In the genomic region with DNA sequence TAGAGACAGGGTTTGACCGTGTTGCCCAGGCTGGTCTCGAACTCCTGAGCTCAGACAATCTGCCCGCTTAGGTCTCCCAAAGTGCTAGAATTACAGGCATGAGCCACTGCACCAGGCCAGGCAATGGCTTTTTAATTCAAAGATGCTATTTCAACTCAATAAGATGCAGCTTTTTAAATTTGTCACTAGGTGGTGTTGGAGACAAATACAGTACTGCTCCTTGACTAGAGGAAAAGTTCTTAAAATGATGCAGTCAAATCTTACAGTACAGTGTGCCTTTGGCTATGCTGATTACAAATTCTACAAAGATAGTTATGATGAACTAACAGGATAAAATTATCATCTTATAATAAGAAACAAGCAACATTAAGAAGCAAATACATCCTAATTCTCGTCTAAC, we compare ENCODE assay signal across 9 cellular contexts.
DNase-seq lines count a peak whose midpoint lies in the region; ATAC-seq and TF ChIP-seq lines count a peak whose summit lies in the region.
"Had no signal": no experiment of that assay in that cellular context is flagged by ENCODE, and none has a peak within 500 bp of the region (broad histone marks: within the 10 kb centered on the region; RNA-seq: fewer than 3 reads in every experiment).

No MANE protein-coding gene starts in this region.

- no peaks in the 10 kb centered on the region for H3K9me3 ChIP-seq in DND-41 (ENCODE audit: insufficient read depth, low read length, severe bottlenecking)
- H3K9me3 ChIP-seq: gastrocnemius medialis had no signal

- no peak overlapping the region for H3K27ac ChIP-seq in DND-41 (ENCODE audit: low read length)
- H3K27ac ChIP-seq: gastrocnemius medialis had no signal

- no peaks in the 10 kb centered on the region for H3K4me1 ChIP-seq in DND-41 (ENCODE audit: insufficient read depth, low read length)
- H3K4me1 ChIP-seq: gastrocnemius medialis had no signal

- H4K20me1 ChIP-seq in DND-41 (ENCODE audit: insufficient read depth, low read length), result no peaks in the 10 kb centered on the region

- no peaks in the 10 kb centered on the region for H3K79me2 ChIP-seq in DND-41 (ENCODE audit: insufficient read depth, low read length)

- H3K9ac ChIP-seq in DND-41 (ENCODE audit: low read depth, low read length), result no peak overlapping the region

- no peaks in the 10 kb centered on the region for H3K36me3 ChIP-seq in DND-41 (ENCODE audit: insufficient read depth, low read length)
- H3K36me3 ChIP-seq: gastrocnemius medialis had no signal

- H3K4me3 ChIP-seq in DND-41 (ENCODE audit: low read depth in 1 of 2, low read length in 2 of 2), result no peak overlapping the region
- H3K4me3 ChIP-seq: gastrocnemius medialis had no signal

- no peaks in the 10 kb centered on the region for H3K27me3 ChIP-seq in DND-41 (ENCODE audit: insufficient read depth, low read length, poor library complexity)
- H3K27me3 ChIP-seq: gastrocnemius medialis had no signal

- ATAC-seq in DND-41 (ENCODE audit: insufficient read depth, low read depth) (no peak), HG03159 (IDR thresholded peaks at IDR 0.05; ENCODE audit: unreplicated experiment) (peak; percentile 71), SK-N-SH treated with all-trans-retinoic acid at 6 μM for 48 hours (peak; percentile 76), HG03520 (IDR thresholded peaks at IDR 0.05; ENCODE audit: unreplicated experiment) (no peak), HG03175 (IDR thresholded peaks at IDR 0.05; ENCODE audit: unreplicated experiment) (no peak)
- ATAC-seq: gastrocnemius medialis had no signal

- no peak overlapping the region for H3K4me2 ChIP-seq in DND-41 (ENCODE audit: insufficient read depth, low read length)

- H2AFZ ChIP-seq in DND-41 (ENCODE audit: low read depth, low read length), result no peak overlapping the region

- no peak for DNase-seq in DND-41
- peak; percentile 34 for DNase-seq in iris pigment epithelial cell (ENCODE audit: low read depth)
- no peak for DNase-seq in activated CD4-positive, alpha-beta T cell treated with anti-CD3 and anti-CD28 coated beads, Interleukin-2, amount 50 U/mL, for 4 hours
- DNase-seq in NCI-H1436 treated with DMSO at 0.1 percent for 48 hours (lab: John Stamatoyannopoulos, UW), result no peak
- DNase-seq: gastrocnemius medialis had no signal

- TF ChIP-seq CTCF in DND-41 (IDR thresholded peaks at IDR 0.05; ENCODE audit: borderline replicate concordance, extremely low read depth, low read length, poor library complexity, severe bottlenecking), result peak; percentile 34

TF ChIP-seq in SK-N-SH treated with all-trans-retinoic acid at 6 μM for 48 hours, 23 proteins besides CTCF, POLR2A, EP300 and RAD21:
- TF ChIP-seq ZNF8 (CRISPR knock-in tag; IDR thresholded peaks at IDR 0.05) (no peak), CSDC2 (CRISPR knock-in tag; IDR thresholded peaks at IDR 0.05) (no peak), TOX (CRISPR knock-in tag; IDR thresholded peaks at IDR 0.05; ENCODE audit: borderline replicate concordance) (no peak), ZFP3 (CRISPR knock-in tag; IDR thresholded peaks at IDR 0.05) (no peak), TCF4 (CRISPR knock-in tag; IDR thresholded peaks at IDR 0.05; ENCODE audit: borderline replicate concordance) (no peak)
- TF ChIP-seq, protein P1, sequence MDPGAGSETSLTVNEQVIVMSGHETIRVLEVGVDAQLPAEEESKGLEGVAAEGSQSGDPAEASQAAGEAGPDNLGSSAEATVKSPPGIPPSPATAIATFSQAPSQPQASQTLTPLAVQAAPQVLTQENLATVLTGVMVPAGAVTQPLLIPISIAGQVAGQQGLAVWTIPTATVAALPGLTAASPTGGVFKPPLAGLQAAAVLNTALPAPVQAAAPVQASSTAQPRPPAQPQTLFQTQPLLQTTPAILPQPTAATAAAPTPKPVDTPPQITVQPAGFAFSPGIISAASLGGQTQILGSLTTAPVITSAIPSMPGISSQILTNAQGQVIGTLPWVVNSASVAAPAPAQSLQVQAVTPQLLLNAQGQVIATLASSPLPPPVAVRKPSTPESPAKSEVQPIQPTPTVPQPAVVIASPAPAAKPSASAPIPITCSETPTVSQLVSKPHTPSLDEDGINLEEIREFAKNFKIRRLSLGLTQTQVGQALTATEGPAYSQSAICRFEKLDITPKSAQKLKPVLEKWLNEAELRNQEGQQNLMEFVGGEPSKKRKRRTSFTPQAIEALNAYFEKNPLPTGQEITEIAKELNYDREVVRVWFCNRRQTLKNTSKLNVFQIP (CRISPR knock-in tag; IDR thresholded peaks at IDR 0.05; ENCODE audit: borderline replicate concordance, low read depth), result no peak

Comparison
In these comparisons a context has a peak if more than half of its experiments do, and no peak if none do; other contexts are left out.
1. ATAC-seq: peak in HG03159 (single experiment) and SK-N-SH treated with all-trans-retinoic acid at 6 μM for 48 hours (single experiment); none in DND-41 (single experiment), HG03520 (single experiment) and HG03175 (single experiment).